In genomic region chr9:76818271-76818670, GRCh38 we compare ENCODE assay signal across 8 cellular contexts. TPM values are rescaled to one million over a fixed set of nuclear protein-coding genes. Genes with fewer than 3 reads are reported as not detected.
DNase-seq lines count a peak whose midpoint lies in the region; ATAC-seq and TF ChIP-seq lines count a peak whose summit lies in the region.

No MANE protein-coding gene starts in this region.

- ATAC-seq in HG03439 (IDR thresholded peaks at IDR 0.05; ENCODE audit: unreplicated experiment) (no peak), GM18907 (IDR thresholded peaks at IDR 0.05; ENCODE audit: unreplicated experiment) (no peak)

- H3K27me3 ChIP-seq in dorsolateral prefrontal cortex, result no peaks in the 10 kb centered on the region

- H3K27ac Mint-ChIP-seq in mesothelial cell of epicardium (peak overlapping the region; percentile 41), CD14-positive monocyte (no peak overlapping the region)

- TF ChIP-seq CTCF in dorsolateral prefrontal cortex (IDR thresholded peaks at IDR 0.05 in 54 of 56, conservative IDR thresholded peaks at IDR 0.05 in 2 of 56; ENCODE audit: low read depth in 1 of 56, partially characterized antibody in 56 of 56) (peak in 1 of 56 donors; percentile 10), mesothelial cell of epicardium (IDR thresholded peaks at IDR 0.05; ENCODE audit: unreplicated experiment) (no peak), CD14-positive monocyte (IDR thresholded peaks at IDR 0.05) (no peak)

- intact Hi-C loops in dorsolateral prefrontal cortex (cut with DNase I), result no loop called here
- intact Hi-C loops in CD14-positive monocyte (cut with micrococcal nuclease), result no loop called here

- H3K36me3 Mint-ChIP-seq in mesothelial cell of epicardium, result no peaks in the 10 kb centered on the region
- no peaks in the 10 kb centered on the region for H3K36me3 Mint-ChIP-seq in CD14-positive monocyte

- H3K27ac ChIP-seq in dorsolateral prefrontal cortex, result peak overlapping the region in 57 of 59 donors; percentile 23 to 93 (median 73)

- H3K9me3 Mint-ChIP-seq in mesothelial cell of epicardium (peaks cover 3% of the 10 kb centered on the region), CD14-positive monocyte (peaks cover 0 to 1% (median 0%) of the 10 kb centered on the region in 7 donors)

- DNase-seq in A172 (ENCODE audit: low spot score), result peak; percentile 99
- peak; percentile 77 for DNase-seq in LoVo (ENCODE audit: low spot score)
- peak in 9 of 10 donors; percentile 42 to 90 (median 75) for DNase-seq in dorsolateral prefrontal cortex
- no peak for DNase-seq in mesothelial cell of epicardium (ENCODE audit: low spot score in 2 of 2, unreplicated experiment in 2 of 2)
- no peak for DNase-seq in CD14-positive monocyte (ENCODE audit: low spot score)
- DNase-seq in UCSD-AML1 (lab: John Stamatoyannopoulos, UW; ENCODE audit: unreplicated experiment), result no peak

- H3K4me1 Mint-ChIP-seq in mesothelial cell of epicardium (peaks cover 15% of the 10 kb centered on the region), CD14-positive monocyte (no peaks in the 10 kb centered on the region)

- H3K4me3 Mint-ChIP-seq in mesothelial cell of epicardium (no peak overlapping the region), CD14-positive monocyte (no peak overlapping the region)

- no peak overlapping the region for H3K4me3 ChIP-seq in dorsolateral prefrontal cortex

- no peaks in the 10 kb centered on the region for H3K27me3 Mint-ChIP-seq in mesothelial cell of epicardium (ENCODE audit: low read depth)
- peaks cover 2 to 6% (median 2%) of the 10 kb centered on the region in 3 donors for H3K27me3 Mint-ChIP-seq in CD14-positive monocyte (ENCODE audit: low read depth in 3 of 3)

RNA-seq across cellular contexts. Expression of gene PCA3, which starts 54.0 kb away (rescaled TPM):
- total RNA-seq in A172 (2014; rRNA removed; shearing (Covaris generic)), result not detected in 2 replicates
- total RNA-seq in dorsolateral prefrontal cortex (1 to 10 TPM in 17 of 120 experiments, under 1 TPM in 82, not detected in 21; 0.17 to 1.7 (median 0.53) TPM), mesothelial cell of epicardium (not detected in 3 replicates)
- not detected for polyA plus RNA-seq in CD14-positive monocyte

Comparison
In these comparisons a context has a peak if more than half of its experiments do, and no peak if none do; other contexts are left out.
1. DNase-seq: peak in A172 (single experiment), LoVo (single experiment) and dorsolateral prefrontal cortex (9 of 10); none in mesothelial cell of epicardium (0 of 2), CD14-positive monocyte (single experiment) and UCSD-AML1 (single experiment).